8 cellular contexts compared by ENCODE assay signal in the genomic region with DNA sequence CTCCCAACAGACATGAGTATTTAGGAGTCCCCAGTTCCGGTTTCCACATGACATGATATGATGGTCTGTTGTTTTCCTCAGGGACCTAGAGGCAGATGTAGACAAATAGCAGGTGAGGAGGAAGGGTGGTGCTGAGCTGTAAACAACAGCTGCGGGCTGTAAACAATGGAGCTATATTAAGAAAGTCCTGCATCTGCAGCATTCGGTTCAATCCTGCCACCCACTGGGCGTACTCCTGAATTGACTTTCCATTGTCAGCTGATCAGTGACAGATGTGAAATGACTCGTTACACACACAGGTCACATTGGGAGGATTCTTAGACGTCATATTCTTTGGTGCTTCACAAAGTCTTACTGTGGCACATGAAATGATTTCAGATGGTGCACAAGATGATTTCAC. TPM values are rescaled to one million over a fixed set of nuclear protein-coding genes. Genes with fewer than 3 reads are reported as not detected.
DNase-seq lines count a peak whose midpoint lies in the region; ATAC-seq and TF ChIP-seq lines count a peak whose summit lies in the region.

No MANE protein-coding gene starts in this region.

- H2AFZ ChIP-seq in KMS-11 (ENCODE audit: low read depth) = peak overlapping the region; percentile 23; the same call in 1 of the 2 replicates

- peaks cover 5% of the 10 kb centered on the region for H3K27me3 ChIP-seq in HAP-1 (ENCODE audit: low read depth)
- no peaks in the 10 kb centered on the region for H3K27me3 ChIP-seq in KMS-11 (ENCODE audit: insufficient read depth, low read depth)

- H3K9me3 ChIP-seq in HAP-1 (no peaks in the 10 kb centered on the region), T-helper 17 cell (ENCODE audit: control insufficient read depth, low read length, poor library complexity, severe bottlenecking) (no peaks in the 10 kb centered on the region)

- peaks cover 52% of the 10 kb centered on the region for H3K27me3 Mint-ChIP-seq in T-helper 17 cell

- H3K4me1 ChIP-seq in HAP-1 (no peaks in the 10 kb centered on the region), KMS-11 (ENCODE audit: low read depth, poor library complexity, severe bottlenecking) (peaks cover 15% of the 10 kb centered on the region)

- H3K36me3 ChIP-seq in HAP-1 (replicated peaks) = no peaks in the 10 kb centered on the region
- H3K36me3 ChIP-seq in KMS-11 (ENCODE audit: insufficient read depth) = no peaks in the 10 kb centered on the region

- DNase-seq in A172 (ENCODE audit: low spot score) (peak; percentile 47), GM12864 (ENCODE audit: low read depth) (peak; percentile 46), HAP-1 (ENCODE audit: low spot score in 2 of 2) (peak; percentile 17 to 48), T-helper 17 cell (no peak), glomerular endothelial cell (ENCODE audit: extremely low read depth, low read depth, low spot score) (peak; percentile 31)
- DNase-seq in stimulated activated CD4-positive, alpha-beta T cell treated with anti-CD3 and anti-CD28 coated beads, Interleukin-1b, Interleukin-23, amount 100 ng/mL, for 48 hours = peak; percentile 25
- DNase-seq in effector CD4-positive, alpha-beta T cell = no peak

- in situ Hi-C loops in HAP-1 (cut with MboI; ENCODE audit: low sequenced_read_pairs) = no loop called here

- H3K36me3 Mint-ChIP-seq in T-helper 17 cell (ENCODE audit: low read depth) = no peaks in the 10 kb centered on the region

- H3K79me2 ChIP-seq in KMS-11 (ENCODE audit: insufficient read depth, low read depth) = no peaks in the 10 kb centered on the region

- ATAC-seq in T-helper 17 cell = peak; percentile 72

- peak overlapping the region; percentile 19 for H3K27ac Mint-ChIP-seq in T-helper 17 cell

- no peak overlapping the region for H3K4me3 Mint-ChIP-seq in T-helper 17 cell

- TF ChIP-seq CTCF in GM12864 (IDR thresholded peaks at IDR 0.05; ENCODE audit: low read depth, low read length, missing control alignments) = peak; percentile 47
- peak; percentile 63 for TF ChIP-seq CTCF in KMS-11 (conservative IDR thresholded peaks at IDR 0.05; ENCODE audit: low read depth, low read length)

- H3K9ac ChIP-seq in KMS-11 = no peak overlapping the region

- H3K4me3 ChIP-seq in GM12864 (ENCODE audit: low read depth, low read length) (no peak overlapping the region), HAP-1 (no peak overlapping the region), KMS-11 (IDR thresholded peaks at IDR 0.05; ENCODE audit: insufficient read depth, low read depth, low read length) (no peak overlapping the region)

- no peaks in the 10 kb centered on the region for H4K20me1 ChIP-seq in KMS-11 (ENCODE audit: insufficient read depth)

- peak overlapping the region; percentile 18; the same call in 1 of the 2 replicates for H3K4me2 ChIP-seq in KMS-11

- H3K4me1 Mint-ChIP-seq in T-helper 17 cell = peaks cover 3% of the 10 kb centered on the region

- no peak overlapping the region for H3K27ac ChIP-seq in KMS-11

RNA-seq across cellular contexts. Expression of a gene that starts 26.8 kb away (rescaled TPM):
- 0.14 and 0.34 TPM in 2 replicates for total RNA-seq in A172 (2014; rRNA removed; shearing (Covaris generic))
- under 1 TPM; 0.16 to 0.27 TPM for total RNA-seq in T-helper 17 cell
- total RNA-seq in glomerular endothelial cell = 3.0 and 3.8 TPM in 2 replicates

RNA-seq across cellular contexts. Expression of a gene that starts 30.9 kb away (rescaled TPM):
- 6.9 and 7.7 TPM in 2 replicates for total RNA-seq in A172 (2014; rRNA removed; shearing (Covaris generic))
- total RNA-seq in T-helper 17 cell (10 to 100 TPM; 20.2 to 26.2 TPM), glomerular endothelial cell (12.9 and 16.2 TPM in 2 replicates)

RNA-seq across cellular contexts. Expression of a gene that starts 53.3 kb away (rescaled TPM):
- 67.2 and 79.2 TPM in 2 replicates for total RNA-seq in A172 (2014; rRNA removed; shearing (Covaris generic))
- total RNA-seq in T-helper 17 cell (1 to 10 TPM; 1.9 to 4.4 TPM), glomerular endothelial cell (21.0 and 29.9 TPM in 2 replicates)

RNA-seq across cellular contexts. Expression of a gene that starts 57.0 kb away (rescaled TPM):
- not detected in 2 replicates for total RNA-seq in A172 (2014; rRNA removed; shearing (Covaris generic))
- not detected for total RNA-seq in T-helper 17 cell
- total RNA-seq in glomerular endothelial cell = not detected in 2 replicates

Comparison
In these comparisons a context has a peak if more than half of its experiments do, and no peak if none do; other contexts are left out.
1. DNase-seq: peak in A172 (single experiment), GM12864 (single experiment), HAP-1 (2 of 2), glomerular endothelial cell (single experiment) and stimulated activated CD4-positive, alpha-beta T cell treated with anti-CD3 and anti-CD28 coated beads, Interleukin-1b, Interleukin-23, amount 100 ng/mL, for 48 hours (single experiment); none in T-helper 17 cell (0 of 3) and effector CD4-positive, alpha-beta T cell (single experiment).